Comparison of ENCODE assay signal across 8 cellular contexts in genomic region chr4:2817701-2818350, GRCh38. TPM values are rescaled to one million over a fixed set of nuclear protein-coding genes. Genes with fewer than 3 reads are reported as not detected.
DNase-seq lines count a peak whose midpoint lies in the region; TF ChIP-seq lines count a peak whose summit lies in the region.

No MANE protein-coding gene starts in this region.

- H3K4me3 ChIP-seq in astrocyte of the cerebellum (ENCODE audit: low read depth, low read length): peak overlapping the region; percentile 51
- peak overlapping the region; percentile 62; the same call in 1 of the 2 replicates for H3K4me3 ChIP-seq in iPS-20b (ENCODE audit: low read length)

- no peaks in the 10 kb centered on the region for H3K9me3 ChIP-seq in iPS-20b (ENCODE audit: insufficient read depth, low read depth, low read length)

- TF ChIP-seq EP300 in Ishikawa (IDR thresholded peaks at IDR 0.05; ENCODE audit: borderline replicate concordance): no peak

- no peak overlapping the region for H3K9ac ChIP-seq in iPS-20b (ENCODE audit: low read depth, low read length)

- H3K4me1 ChIP-seq in iPS-20b (ENCODE audit: insufficient read depth, low read length): no peaks in the 10 kb centered on the region; the same call in 1 of the 2 replicates

- in situ Hi-C loops in astrocyte of the cerebellum (cut with HindIII; ENCODE audit: low sequenced_read_pairs): no loop called here

- TF ChIP-seq RAD21 in Ishikawa (IDR thresholded peaks at IDR 0.05; ENCODE audit: low read depth): no peak

- H3K36me3 ChIP-seq in iPS-20b (ENCODE audit: insufficient read depth, low read depth, low read length): peaks cover 16% of the 10 kb centered on the region

- H3K27ac ChIP-seq in iPS-20b (ENCODE audit: low read length): no peak overlapping the region

- peak; percentile 37 for DNase-seq in EH (ENCODE audit: low read depth)
- DNase-seq in astrocyte of the cerebellum (ENCODE audit: low read depth): no peak
- DNase-seq in stimulated activated naive CD4-positive, alpha-beta T cell treated with Interleukin-2 at 50 U/mL for 16 hours (lab: John Stamatoyannopoulos, UW): peak; percentile 18
- no peak for DNase-seq in HuH-7 (ENCODE audit: low spot score)
- DNase-seq in COLO829 (ENCODE audit: low spot score): no peak
- DNase-seq in A172 (ENCODE audit: low spot score): no peak

- no peak for TF ChIP-seq CTCF in astrocyte of the cerebellum (IDR thresholded peaks at IDR 0.05; ENCODE audit: low read depth, low read length, missing control alignments)

- peaks cover 9% of the 10 kb centered on the region; the same call in 1 of the 2 replicates for H3K27me3 ChIP-seq in iPS-20b (ENCODE audit: insufficient read depth, low read length)

TF ChIP-seq in Ishikawa, 13 proteins besides CTCF, POLR2A, EP300 and RAD21:
- no peak for TF ChIP-seq REST (IDR thresholded peaks at IDR 0.05; ENCODE audit: low read depth)
- TF ChIP-seq YY1 (IDR thresholded peaks at IDR 0.05; ENCODE audit: low read depth): peak; percentile 67
- TF ChIP-seq EGR1 (IDR thresholded peaks at IDR 0.05): no peak
- peak; percentile 90 for TF ChIP-seq USF1 (IDR thresholded peaks at IDR 0.05)
- 0 out of 2 replicates have a peak, but pooled peaks have one; percentile 34 for TF ChIP-seq TAF1 (IDR thresholded peaks at IDR 0.05; ENCODE audit: low read depth)
- TF ChIP-seq CEBPB (IDR thresholded peaks at IDR 0.05): no peak
- TF ChIP-seq, protein P1, sequence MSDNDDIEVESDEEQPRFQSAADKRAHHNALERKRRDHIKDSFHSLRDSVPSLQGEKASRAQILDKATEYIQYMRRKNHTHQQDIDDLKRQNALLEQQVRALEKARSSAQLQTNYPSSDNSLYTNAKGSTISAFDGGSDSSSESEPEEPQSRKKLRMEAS (IDR thresholded peaks at IDR 0.05): peak; percentile 92

RNA-seq across cellular contexts. Expression of gene SH3BP2, which starts 24.9 kb away (rescaled TPM):
- 37.4 and 56.9 TPM in 2 replicates for total RNA-seq in A172 (2014; rRNA removed; shearing (Covaris generic))

RNA-seq across cellular contexts. Expression of gene ADD1, which starts 25.8 kb away (rescaled TPM):
- 166 and 199 TPM in 2 replicates for total RNA-seq in A172 (2014; rRNA removed; shearing (Covaris generic))

Comparison
In these comparisons a context has a peak if more than half of its experiments do, and no peak if none do; other contexts are left out.
1. DNase-seq: peak in EH (single experiment) and stimulated activated naive CD4-positive, alpha-beta T cell treated with Interleukin-2 at 50 U/mL for 16 hours (single experiment); none in astrocyte of the cerebellum (single experiment), HuH-7 (single experiment), COLO829 (single experiment) and A172 (single experiment).